ENCODE assay signal across 7 cellular contexts in genomic region chr1:208975456-208975855, GRCh38.
"Had no signal": no experiment of that assay in that cellular context is flagged by ENCODE, and none has a peak within 500 bp of the region (broad histone marks: within the 10 kb centered on the region; RNA-seq: fewer than 3 reads in every experiment).

No MANE protein-coding gene starts in this region.

- H3K4me3 Mint-ChIP-seq: GM23338, H9 had no signal

- FAIRE-seq: H1, H54, HTR-8/SVneo had no signal

- H3K27ac Mint-ChIP-seq: GM23338, H9 had no signal

- H3K4me3 ChIP-seq: GM23338 had no signal

- H3K9me3 Mint-ChIP-seq: GM23338, H9 had no signal

- ATAC-seq: GM23338 had no signal

- DNase-seq: H9, HCEC 1CT, IMR-90 had no signal
